In the genomic region with DNA sequence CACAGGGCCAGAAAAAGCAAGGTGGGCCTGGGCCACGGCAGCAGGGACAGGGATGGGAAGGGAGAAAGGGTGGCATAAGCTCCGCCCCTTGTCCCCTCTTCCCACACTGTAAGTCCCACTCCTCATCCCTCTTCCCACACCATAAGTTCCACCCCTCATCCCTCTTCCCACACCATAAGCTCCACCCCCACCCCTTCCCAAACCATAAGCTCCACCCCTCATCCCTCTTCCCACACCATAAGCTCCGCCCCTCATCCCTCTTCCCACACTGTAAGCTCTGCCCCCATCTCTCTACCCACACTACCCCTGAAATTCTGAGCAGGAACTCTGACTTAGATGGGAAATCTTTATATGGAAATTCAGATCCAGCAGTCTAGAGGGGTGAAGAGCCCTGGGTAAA, we compare ENCODE assay signal across 26 cellular contexts.
"Had no signal": no experiment of that assay in that cellular context is flagged by ENCODE, and none has a peak within 500 bp of the region (broad histone marks: within the 10 kb centered on the region; RNA-seq: fewer than 3 reads in every experiment).

No MANE protein-coding gene starts in this region.

- H3K36me3 ChIP-seq: esophagus squamous epithelium, gastrocnemius medialis, left lung, lower lobe of right lung had no signal

- H3K27ac ChIP-seq: coronary artery, epithelial cell of prostate, esophagus squamous epithelium, gastrocnemius medialis, left lung, lower lobe of right lung had no signal

- H3K9me3 ChIP-seq: esophagus squamous epithelium, gastrocnemius medialis, heart right ventricle, left lung, lower lobe of right lung, mucosa of descending colon had no signal

- H3K4me3 ChIP-seq: coronary artery, esophagus squamous epithelium, gastrocnemius medialis, heart right ventricle, left lung, lower lobe of right lung, mucosa of descending colon had no signal

- DNase-seq: dermis blood vessel endothelial cell; effector CD8-positive, alpha-beta T cell; effector memory CD8-positive, alpha-beta T cell; endodermal cell; erythroblast; esophagus squamous epithelium; foreskin fibroblast; foreskin melanocyte; gastrocnemius medialis; glutamatergic neuron; head of caudate nucleus; heart right ventricle; hippocampal formation; left cardiac atrium; left lung; left ventricle myocardium superior; lower lobe of right lung; mesenchymal stem cell; mucosa of descending colon had no signal

- H3K27me3 ChIP-seq: gastrocnemius medialis, heart right ventricle had no signal

- FAIRE-seq: colon, endometrium, islet of Langerhans, keratinocyte had no signal

- ATAC-seq: effector memory CD8-positive, alpha-beta T cell; esophagus mucosa; gastrocnemius medialis; heart right ventricle; left cardiac atrium; left lung; left ventricle myocardium superior; lower lobe of right lung; mucosa of descending colon had no signal
